10 cellular contexts compared by ENCODE assay signal in the genomic region with DNA sequence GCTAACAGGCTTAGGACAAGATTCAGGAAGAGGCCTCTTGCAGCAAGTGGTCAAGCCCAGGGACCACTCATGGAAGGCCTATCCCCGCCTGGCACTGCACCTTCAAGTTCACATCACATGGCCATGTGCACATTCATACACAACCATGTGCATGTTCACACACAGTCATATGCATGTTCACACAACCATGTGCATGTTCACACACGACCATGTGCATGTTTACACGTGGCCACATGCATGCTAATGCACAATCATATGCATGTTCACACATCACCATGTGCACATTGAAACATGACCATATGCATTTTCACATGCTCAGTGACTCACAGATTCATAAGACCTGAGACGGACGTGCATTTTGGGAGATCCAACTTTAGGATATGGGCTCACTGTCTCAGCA. TPM values are rescaled to one million over a fixed set of nuclear protein-coding genes. Genes with fewer than 3 reads are reported as not detected.
"Had no signal": no experiment of that assay in that cellular context is flagged by ENCODE, and none has a peak within 500 bp of the region (broad histone marks: within the 10 kb centered on the region; RNA-seq: fewer than 3 reads in every experiment).

No MANE protein-coding gene starts in this region.

- H3K36me3 ChIP-seq: HAP-1 had no signal

- H3K9me3 ChIP-seq: HAP-1 had no signal

- FAIRE-seq: HTR-8/SVneo had no signal

- H3K4me1 ChIP-seq: HAP-1 had no signal

- ATAC-seq: GM23338, HCT116 had no signal

- H3K4me2 ChIP-seq: GM23338 had no signal

- H3K4me3 ChIP-seq: GM23338, HAP-1 had no signal

- H2AFZ ChIP-seq: GM23338 had no signal

- DNase-seq: H7, HFFc6, KBM-7 had no signal

RNA-seq across cellular contexts. Expression of gene GAB4, which starts 48.0 kb away (rescaled TPM):
- total RNA-seq: H4, HFFc6, HT-29 had no signal
- polyA plus RNA-seq: IgD-negative memory B cell had no signal
